In genomic region chr1:185853739-185854138, GRCh38 we compare ENCODE assay signal across 14 cellular contexts.
DNase-seq lines count a peak whose midpoint lies in the region; ATAC-seq and TF ChIP-seq lines count a peak whose summit lies in the region.
"Had no signal": no experiment of that assay in that cellular context is flagged by ENCODE, and none has a peak within 500 bp of the region (broad histone marks: within the 10 kb centered on the region; RNA-seq: fewer than 3 reads in every experiment).

No MANE protein-coding gene starts in this region.

- TF ChIP-seq POLR2A in right lobe of liver (IDR thresholded peaks at IDR 0.05) = no peak

- intact Hi-C loops in right lobe of liver (cut with DNase I) = no loop called here

- no peaks in the 10 kb centered on the region for H3K4me1 ChIP-seq in right lobe of liver
- H3K4me1 ChIP-seq: upper lobe of right lung had no signal

- H3K27me3 ChIP-seq in right lobe of liver = no peaks in the 10 kb centered on the region
- H3K27me3 ChIP-seq: cardiac muscle cell, upper lobe of right lung had no signal

- TF ChIP-seq CTCF in cardiac fibroblast (IDR thresholded peaks at IDR 0.05; ENCODE audit: low read depth, low read length) (no peak), right lobe of liver (IDR thresholded peaks at IDR 0.05) (no peak)

- no peak for ATAC-seq in right lobe of liver
- ATAC-seq in HG02884 (IDR thresholded peaks at IDR 0.05; ENCODE audit: unreplicated experiment) = no peak
- ATAC-seq: naive thymus-derived CD8-positive, alpha-beta T cell; upper lobe of right lung had no signal

- no peaks in the 10 kb centered on the region for H3K9me3 ChIP-seq in right lobe of liver
- H3K9me3 ChIP-seq: left ventricle myocardium inferior, upper lobe of right lung had no signal

- H3K36me3 ChIP-seq in right lobe of liver = no peaks in the 10 kb centered on the region
- H3K36me3 ChIP-seq: cardiac muscle cell, left ventricle myocardium inferior, upper lobe of right lung had no signal

- WGBS in right lobe of liver (ENCODE audit: insufficient coverage, low coverage, low lambda C conversion rate, missing lambda C conversion rate) = 76% methylated on average over 1 of the region's 1 CpG

- peak; percentile 64 for DNase-seq in COLO829 (ENCODE audit: low spot score)
- peak; percentile 46 for DNase-seq in NCI-H226
- DNase-seq in cardiac fibroblast (ENCODE audit: low read depth in 2 of 2) = peak; percentile 78 to 79
- DNase-seq in non-pigmented ciliary epithelial cell (ENCODE audit: low read depth) = peak; percentile 45
- no peak for DNase-seq in right lobe of liver
- no peak for DNase-seq in cortex of kidney (lab: John Stamatoyannopoulos, UW)
- no peak for DNase-seq in mucosa of gallbladder (ENCODE audit: low spot score)
- DNase-seq: activated gamma-delta T cell; left ventricle myocardium inferior; MV-4-11; naive thymus-derived CD8-positive, alpha-beta T cell; upper lobe of right lung had no signal

- no peak overlapping the region for H3K4me3 ChIP-seq in cardiac fibroblast (replicated peaks in 1 of 2; ENCODE audit: low read depth in 2 of 2, low read length in 2 of 2)
- no peak overlapping the region for H3K4me3 ChIP-seq in right lobe of liver
- H3K4me3 ChIP-seq: cardiac muscle cell, left ventricle myocardium inferior, upper lobe of right lung had no signal

- no peak overlapping the region for H3K27ac ChIP-seq in right lobe of liver
- H3K27ac ChIP-seq: cardiac muscle cell, left ventricle myocardium inferior, upper lobe of right lung had no signal

Comparison
In these comparisons a context has a peak if more than half of its experiments do, and no peak if none do; other contexts are left out.
1. DNase-seq: peak in COLO829 (single experiment), NCI-H226 (single experiment), cardiac fibroblast (2 of 2) and non-pigmented ciliary epithelial cell (single experiment); none in right lobe of liver (0 of 3), cortex of kidney (single experiment) and mucosa of gallbladder (single experiment).